Comparison of ENCODE assay signal across 8 cellular contexts in the genomic region with DNA sequence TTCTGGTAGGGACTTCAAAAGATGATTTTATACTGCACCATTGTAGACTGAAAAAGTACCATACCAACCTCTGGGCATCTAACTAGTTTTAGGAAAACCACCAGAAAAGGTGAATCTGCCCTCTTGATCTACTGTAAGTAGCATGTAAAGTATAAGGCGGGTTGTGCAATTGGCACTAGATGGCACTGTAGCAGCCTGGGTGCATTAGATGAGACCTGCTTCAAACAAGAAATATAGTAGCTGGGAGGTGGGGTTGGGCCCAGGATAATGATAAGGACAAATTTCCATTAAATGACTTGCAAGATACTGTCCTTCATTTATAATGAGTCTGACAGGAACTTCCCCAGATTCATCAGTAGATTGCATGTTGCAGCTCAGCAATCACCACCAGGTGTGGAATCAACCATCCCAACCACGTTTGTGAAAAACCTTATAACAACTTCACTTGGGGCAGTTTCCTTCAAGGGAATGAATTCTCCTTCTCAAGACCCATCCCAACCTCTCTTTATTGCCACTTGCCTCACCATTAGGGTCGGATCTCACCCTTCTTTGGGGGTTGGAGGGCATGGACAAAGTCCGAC. TPM values are rescaled to one million over a fixed set of nuclear protein-coding genes. Genes with fewer than 3 reads are reported as not detected.
DNase-seq lines count a peak whose midpoint lies in the region; ATAC-seq, FAIRE-seq and TF ChIP-seq lines count a peak whose summit lies in the region.

No MANE protein-coding gene starts in this region.

- H3K4me3 ChIP-seq in AG10803 (ENCODE audit: low read length) (no peak overlapping the region), Peyer's patch (no peak overlapping the region), spleen (no peak overlapping the region)

- peak; percentile 47 for DNase-seq in AG10803 (ENCODE audit: low read depth)
- no peak for DNase-seq in GM12891 (ENCODE audit: insufficient read length, low spot score)
- peak in 2 of 3 donors; percentile 47 to 66 for DNase-seq in Peyer's patch
- peak; percentile 13 for DNase-seq in endothelial cell (ENCODE audit: low spot score)
- DNase-seq in spleen, result no peak
- DNase-seq in sciatic nerve (ENCODE audit: low spot score), result no peak

- H3K4me1 Mint-ChIP-seq in endothelial cell (ENCODE audit: unreplicated experiment), result no peaks in the 10 kb centered on the region

- TF ChIP-seq POLR2A in GM12891 (IDR thresholded peaks at IDR 0.05; ENCODE audit: low read depth, low read length) (no peak), Peyer's patch (IDR thresholded peaks at IDR 0.05) (no peak), spleen (IDR thresholded peaks at IDR 0.05) (no peak)

- ATAC-seq in sciatic nerve, result no peak
- no peak for ATAC-seq in HG02678 (IDR thresholded peaks at IDR 0.05; ENCODE audit: unreplicated experiment)
- ATAC-seq in HG03460 (IDR thresholded peaks at IDR 0.05; ENCODE audit: unreplicated experiment), result no peak

- no peaks in the 10 kb centered on the region for H3K36me3 ChIP-seq in Peyer's patch
- H3K36me3 ChIP-seq in spleen, result no peaks in the 10 kb centered on the region

- no peaks in the 10 kb centered on the region for H3K27me3 ChIP-seq in Peyer's patch
- H3K27me3 ChIP-seq in spleen (replicated peaks in 1 of 7), result no peaks in the 10 kb centered on the region

- H3K9me3 ChIP-seq in Peyer's patch (no peaks in the 10 kb centered on the region), spleen (peaks cover 0 to 15% (median 12%) of the 10 kb centered on the region in 8 donors)

- no peaks in the 10 kb centered on the region for H3K4me1 ChIP-seq in Peyer's patch
- H3K4me1 ChIP-seq in spleen, result peaks cover 3 to 35% (median 13%) of the 10 kb centered on the region in 6 donors

- intact Hi-C loops in spleen (cut with DNase I; ENCODE audit: low total_unique reads), result no loop called here
- intact Hi-C loops in sciatic nerve (cut with DNase I), result no loop called here

- peak; percentile 13 for FAIRE-seq in GM12891 (lab: Jason Lieb, UNC)

- no peak overlapping the region for H3K27ac Mint-ChIP-seq in endothelial cell (ENCODE audit: unreplicated experiment)

- H3K36me3 Mint-ChIP-seq in endothelial cell (ENCODE audit: low read depth, unreplicated experiment), result no peaks in the 10 kb centered on the region

- H3K27ac ChIP-seq in Peyer's patch (no peak overlapping the region), spleen (no peak overlapping the region)

- WGBS in spleen, 5 donors, result 65 to 86% (median 75%) methylated on average over 4 of the region's 4 CpGs

- TF ChIP-seq CTCF in AG10803 (conservative IDR thresholded peaks at IDR 0.05; ENCODE audit: low read length), result peak; percentile 63
- peak in 3 of 6 experiments; percentile 23 to 47 (median 44) for TF ChIP-seq CTCF in Peyer's patch (IDR thresholded peaks at IDR 0.05)
- TF ChIP-seq CTCF in endothelial cell (IDR thresholded peaks at IDR 0.05; ENCODE audit: unreplicated experiment), result no peak
- TF ChIP-seq CTCF in spleen (IDR thresholded peaks at IDR 0.05 in 8 of 11, conservative IDR thresholded peaks at IDR 0.05 in 3 of 11), result peak in 9 of 11 experiments; percentile 16 to 59 (median 33)

- no peak overlapping the region for H3K4me3 Mint-ChIP-seq in endothelial cell (ENCODE audit: unreplicated experiment)

- H3K27me3 Mint-ChIP-seq in endothelial cell (ENCODE audit: unreplicated experiment), result peaks cover 2% of the 10 kb centered on the region

- H3K9me3 Mint-ChIP-seq in endothelial cell (ENCODE audit: unreplicated experiment), result no peaks in the 10 kb centered on the region

TF ChIP-seq in GM12891, 5 proteins besides CTCF, POLR2A, EP300 and RAD21:
- TF ChIP-seq PAX5 (IDR thresholded peaks at IDR 0.05; ENCODE audit: insufficient read depth, low read length, severe bottlenecking) (no peak), TAF1 (IDR thresholded peaks at IDR 0.05; ENCODE audit: low read depth, low read length) (no peak), POU2F2 (IDR thresholded peaks at IDR 0.05; ENCODE audit: low read depth, low read length) (no peak), POLR2AphosphoS5 (IDR thresholded peaks at IDR 0.05; ENCODE audit: low read depth, low read length) (no peak), SPI1 (IDR thresholded peaks at IDR 0.05; ENCODE audit: low read depth, low read length) (no peak)

RNA-seq across cellular contexts. Expression of a gene that starts 37.3 kb away (rescaled TPM):
- 3.3 TPM for polyA plus RNA-seq in GM12891 (2012; ENCODE audit: low read depth, missing spikeins)
- total RNA-seq in Peyer's patch (1 to 10 TPM in 1 of 4 donors, under 1 TPM in 1, not detected in 2; 0.85 to 2.0 TPM), endothelial cell (ENCODE audit: unreplicated experiment) (not detected), spleen (10 to 100 TPM in 1 of 7 donors, 1 to 10 TPM in 6; 3.0 to 23.2 (median 6.2) TPM), sciatic nerve (1.1 TPM)
- polyA plus RNA-seq in spleen, result 1 to 10 TPM; 3.8 to 5.7 (median 4.4) TPM

RNA-seq across cellular contexts. Expression of a gene that starts 39.0 kb away (rescaled TPM):
- 0.18 TPM for polyA plus RNA-seq in GM12891 (2012; ENCODE audit: low read depth, missing spikeins)
- total RNA-seq in Peyer's patch, result not detected
- total RNA-seq in endothelial cell (ENCODE audit: unreplicated experiment), result not detected
- total RNA-seq in spleen, result 1 to 10 TPM in 1 of 7 donors, not detected in 6; 2.2 TPM
- polyA plus RNA-seq in spleen, result under 1 TPM in 2 of 3 donors, not detected in 1; 0.09 to 0.12 TPM
- total RNA-seq in sciatic nerve, result not detected

RNA-seq across cellular contexts. Expression of a gene that starts 55.8 kb away (rescaled TPM):
- polyA plus RNA-seq in GM12891 (2012; ENCODE audit: low read depth, missing spikeins), result not detected
- total RNA-seq in Peyer's patch (not detected), endothelial cell (ENCODE audit: unreplicated experiment) (not detected), spleen (not detected), sciatic nerve (not detected)
- not detected for polyA plus RNA-seq in spleen

Comparison
In these comparisons a context has a peak if more than half of its experiments do, and no peak if none do; other contexts are left out.
1. DNase-seq: peak in AG10803 (single experiment), Peyer's patch (2 of 3) and endothelial cell (single experiment); none in GM12891 (single experiment), spleen (single experiment) and sciatic nerve (single experiment).